In genomic region chr11:77747381-77747969, GRCh38 we compare ENCODE assay signal across 17 cellular contexts.
DNase-seq lines count a peak whose midpoint lies in the region; TF ChIP-seq lines count a peak whose summit lies in the region.
"Had no signal": no experiment of that assay in that cellular context is flagged by ENCODE, and none has a peak within 500 bp of the region (broad histone marks: within the 10 kb centered on the region; RNA-seq: fewer than 3 reads in every experiment).

No MANE protein-coding gene starts in this region.

- no peak for TF ChIP-seq POLR2A in stomach (IDR thresholded peaks at IDR 0.05)

- H3K27me3 Mint-ChIP-seq in chondrocyte (ENCODE audit: low read depth), result no peaks in the 10 kb centered on the region
- H3K27me3 Mint-ChIP-seq: activated naive CD4-positive, alpha-beta T cell treated with anti-CD3 and anti-CD28 coated beads, Interleukin-2, amount 10 ng/mL, durations not matched to agents 7 days and 5 days had no signal

- intact Hi-C loops in stomach (cut with DNase I; ENCODE audit: low total_unique reads), result no loop called here

- H3K9me3 ChIP-seq in stomach, result no peaks in the 10 kb centered on the region

- H3K36me3 ChIP-seq in stomach, result no peaks in the 10 kb centered on the region

- no peak for TF ChIP-seq CTCF in AG09319 (IDR thresholded peaks at IDR 0.05; ENCODE audit: low read depth, low read length)
- no peak for TF ChIP-seq CTCF in chondrocyte (IDR thresholded peaks at IDR 0.05)
- no peak for TF ChIP-seq CTCF in stomach (IDR thresholded peaks at IDR 0.05)

- H3K4me3 ChIP-seq in stomach, result no peak overlapping the region

- no peaks in the 10 kb centered on the region for H3K27me3 ChIP-seq in stomach

- DNase-seq in AG09319 (ENCODE audit: extremely low read depth, low read depth) (peak; percentile 1), HS-27A (ENCODE audit: low read depth) (peak; percentile 7), chondrocyte (ENCODE audit: low spot score) (no peak), myocyte (ENCODE audit: low read depth) (peak; percentile 4), NCI-H446 (lab: John Stamatoyannopoulos, UW) (no peak), stomach (no peak)
- DNase-seq in activated CD8-positive, alpha-beta memory T cell treated with anti-CD3 and anti-CD28 coated beads for 24 hours, result no peak
- no peak for DNase-seq in activated CD4-positive, CD25-positive, alpha-beta regulatory T cell (lab: John Stamatoyannopoulos, UW)
- DNase-seq: activated CD4-positive, alpha-beta T cell treated with anti-CD3 and anti-CD28 coated beads for 48 hours; activated naive CD4-positive, alpha-beta T cell treated with anti-CD3 and anti-CD28 coated beads, Interleukin-2, amount 10 ng/mL, durations not matched to agents 7 days and 5 days; AML-193; Calu3; effector CD4-positive, alpha-beta T cell; hypothalamus; NCI-H2081; NCI-H526; T1000 had no signal

- peak overlapping the region; percentile 34 for H3K27ac Mint-ChIP-seq in chondrocyte (ENCODE audit: unreplicated experiment)
- H3K27ac Mint-ChIP-seq: activated naive CD4-positive, alpha-beta T cell treated with anti-CD3 and anti-CD28 coated beads, Interleukin-2, amount 10 ng/mL, durations not matched to agents 7 days and 5 days had no signal

- H3K4me3 Mint-ChIP-seq in chondrocyte (ENCODE audit: unreplicated experiment), result no peak overlapping the region
- H3K4me3 Mint-ChIP-seq: activated naive CD4-positive, alpha-beta T cell treated with anti-CD3 and anti-CD28 coated beads, Interleukin-2, amount 10 ng/mL, durations not matched to agents 7 days and 5 days had no signal

- H3K4me1 Mint-ChIP-seq in chondrocyte (ENCODE audit: low read depth), result peaks cover 20% of the 10 kb centered on the region
- H3K4me1 Mint-ChIP-seq: activated naive CD4-positive, alpha-beta T cell treated with anti-CD3 and anti-CD28 coated beads, Interleukin-2, amount 10 ng/mL, durations not matched to agents 7 days and 5 days had no signal

- H3K27ac ChIP-seq in stomach, result no peak overlapping the region

- WGBS in stomach, 5 donors, result 67 to 86% (median 77%) methylated on average over 3 of the region's 3 CpGs

- TF ChIP-seq EP300 in stomach (IDR thresholded peaks at IDR 0.05), result no peak

- H3K4me1 ChIP-seq in stomach, result peaks cover 0 to 26% (median 9%) of the 10 kb centered on the region in 4 donors

- H3K9me3 Mint-ChIP-seq in chondrocyte (ENCODE audit: low read depth), result peaks cover 3% of the 10 kb centered on the region
- H3K9me3 Mint-ChIP-seq: activated naive CD4-positive, alpha-beta T cell treated with anti-CD3 and anti-CD28 coated beads, Interleukin-2, amount 10 ng/mL, durations not matched to agents 7 days and 5 days had no signal

- H3K36me3 Mint-ChIP-seq in chondrocyte (ENCODE audit: low read depth), result peaks cover 4% of the 10 kb centered on the region

Comparison
In these comparisons a context has a peak if more than half of its experiments do, and no peak if none do; other contexts are left out.
1. DNase-seq: peak in AG09319 (single experiment), HS-27A (single experiment) and myocyte (single experiment); none in chondrocyte (single experiment), NCI-H446 (0 of 2), stomach (single experiment), activated CD8-positive, alpha-beta memory T cell treated with anti-CD3 and anti-CD28 coated beads for 24 hours (single experiment) and activated CD4-positive, CD25-positive, alpha-beta regulatory T cell (0 of 4).